8 cellular contexts compared by ENCODE assay signal in the genomic region with DNA sequence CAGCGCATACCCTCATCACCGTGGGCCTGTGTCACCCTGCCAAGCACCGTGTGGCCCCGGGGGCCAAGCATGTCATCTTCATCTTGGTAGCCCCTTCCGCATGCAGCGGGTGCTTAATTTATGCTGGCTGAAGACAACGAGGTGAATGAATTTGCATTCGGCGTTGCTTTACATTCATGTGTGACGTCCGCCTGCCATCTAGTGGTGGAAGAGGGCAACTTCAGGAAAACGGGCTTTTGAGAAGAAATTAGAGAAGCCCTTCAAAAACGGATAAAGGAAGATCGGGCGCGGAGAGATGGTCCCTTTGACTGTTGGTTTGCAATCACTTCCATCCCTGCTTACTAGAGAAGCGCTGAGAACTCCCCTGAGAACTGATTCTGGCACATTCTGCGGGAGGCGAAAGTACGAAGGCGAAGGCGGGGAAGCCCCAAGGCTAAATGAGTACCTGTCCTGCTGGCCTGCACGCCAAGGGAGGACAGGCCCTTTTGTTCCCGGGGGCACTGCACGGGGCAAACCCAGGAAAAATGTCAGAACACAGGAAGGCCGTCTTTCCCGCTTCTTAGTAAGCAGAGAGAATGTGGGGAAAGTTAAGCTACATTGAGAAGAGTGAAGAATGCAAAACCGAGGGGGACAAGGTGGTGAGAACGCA.
DNase-seq lines count a peak whose midpoint lies in the region; ATAC-seq lines count a peak whose summit lies in the region.

No MANE protein-coding gene starts in this region.

- CTCF ChIA-PET in activated CD4-positive, alpha-beta memory T cell treated with anti-CD3 and anti-CD28 coated beads, Interleukin-2, amount 10 ng/mL, durations not matched to agents 7 days and 5 days (lab: Charles Lee), result interaction anchor here (0.6 to 1.5 kb wide), 2 partner anchors 9 to 82 kb away, joined by 3 to 5 read pairs; no protein-coding TSS in a partner anchor

- no peaks in the 10 kb centered on the region for H3K27me3 Mint-ChIP-seq in activated CD4-positive, alpha-beta memory T cell treated with anti-CD3 and anti-CD28 coated beads, Interleukin-2, amount 10 ng/mL, durations not matched to agents 7 days and 5 days
- peaks cover 10% of the 10 kb centered on the region in 2 donors for H3K27me3 Mint-ChIP-seq in effector memory CD8-positive, alpha-beta T cell

- no peak overlapping the region for H3K27ac Mint-ChIP-seq in activated CD4-positive, alpha-beta memory T cell treated with anti-CD3 and anti-CD28 coated beads, Interleukin-2, amount 10 ng/mL, durations not matched to agents 7 days and 5 days
- H3K27ac Mint-ChIP-seq in effector memory CD8-positive, alpha-beta T cell, result no peak overlapping the region

- ATAC-seq in GM18517 (IDR thresholded peaks at IDR 0.05; ENCODE audit: unreplicated experiment) (peak; percentile 64), HG03520 (IDR thresholded peaks at IDR 0.05; ENCODE audit: unreplicated experiment) (peak; percentile 50)
- ATAC-seq in effector memory CD8-positive, alpha-beta T cell (replicated peaks), result peak; percentile 39

- H3K4me3 Mint-ChIP-seq in activated CD4-positive, alpha-beta memory T cell treated with anti-CD3 and anti-CD28 coated beads, Interleukin-2, amount 10 ng/mL, durations not matched to agents 7 days and 5 days, result no peak overlapping the region
- H3K4me3 Mint-ChIP-seq in effector memory CD8-positive, alpha-beta T cell, result peak overlapping the region in 1 of 2 donors; percentile 18

- H3K4me1 Mint-ChIP-seq in activated CD4-positive, alpha-beta memory T cell treated with anti-CD3 and anti-CD28 coated beads, Interleukin-2, amount 10 ng/mL, durations not matched to agents 7 days and 5 days, result peaks cover 2% of the 10 kb centered on the region
- H3K4me1 Mint-ChIP-seq in effector memory CD8-positive, alpha-beta T cell (ENCODE audit: low read depth in 2 of 2), result peaks cover 4 to 9% of the 10 kb centered on the region in 2 donors

- in situ Hi-C loops in ACHN (cut with HindIII; ENCODE audit: low pct_ligation_motif_present, low pct_unique_long_range_greater_than_20kb, low sequenced_read_pairs), result no loop called here

- H3K36me3 Mint-ChIP-seq in activated CD4-positive, alpha-beta memory T cell treated with anti-CD3 and anti-CD28 coated beads, Interleukin-2, amount 10 ng/mL, durations not matched to agents 7 days and 5 days (ENCODE audit: low read depth), result no peaks in the 10 kb centered on the region
- peaks cover 4% of the 10 kb centered on the region for H3K36me3 Mint-ChIP-seq in effector memory CD8-positive, alpha-beta T cell (ENCODE audit: insufficient read depth)

- no peaks in the 10 kb centered on the region for H3K9me3 Mint-ChIP-seq in activated CD4-positive, alpha-beta memory T cell treated with anti-CD3 and anti-CD28 coated beads, Interleukin-2, amount 10 ng/mL, durations not matched to agents 7 days and 5 days
- H3K9me3 Mint-ChIP-seq in effector memory CD8-positive, alpha-beta T cell, result no peaks in the 10 kb centered on the region

- POLR2A ChIA-PET in activated CD4-positive, alpha-beta memory T cell treated with anti-CD3 and anti-CD28 coated beads, Interleukin-2, amount 10 ng/mL, durations not matched to agents 7 days and 5 days (lab: Charles Lee), result no interaction called here

- DNase-seq in ACHN (peak; percentile 57), NCI-H748 (lab: John Stamatoyannopoulos, UW; ENCODE audit: unreplicated experiment) (peak; percentile 90), midbrain (lab: John Stamatoyannopoulos, UW) (peak; percentile 76)
- DNase-seq in activated CD4-positive, alpha-beta memory T cell treated with anti-CD3 and anti-CD28 coated beads, Interleukin-2, amount 10 ng/mL, durations not matched to agents 7 days and 5 days, result peak; percentile 65
- peak; percentile 32 to 44 (median 33) for DNase-seq in effector memory CD8-positive, alpha-beta T cell
- peak; percentile 45 for DNase-seq in stimulated activated CD8-positive, alpha-beta memory T cell treated with anti-CD3 and anti-CD28 coated beads, Interleukin-4, amount 100 ng/mL, for 24 hours (ENCODE audit: low read depth)

Comparison
In these comparisons a context has a peak if more than half of its experiments do, and no peak if none do; other contexts are left out.
1. Peak in every context shown above with its lines: DNase-seq and ATAC-seq.
2. DNase-seq: peak in every context shown above with its lines; median percentile 90 in NCI-H748; 76 in midbrain; 65 in activated CD4-positive, alpha-beta memory T cell treated with anti-CD3 and anti-CD28 coated beads, Interleukin-2, amount 10 ng/mL, durations not matched to agents 7 days and 5 days; 57 in ACHN; 45 in stimulated activated CD8-positive, alpha-beta memory T cell treated with anti-CD3 and anti-CD28 coated beads, Interleukin-4, amount 100 ng/mL, for 24 hours; 33 in effector memory CD8-positive, alpha-beta T cell.